19 cellular contexts compared by ENCODE assay signal in the genomic region with DNA sequence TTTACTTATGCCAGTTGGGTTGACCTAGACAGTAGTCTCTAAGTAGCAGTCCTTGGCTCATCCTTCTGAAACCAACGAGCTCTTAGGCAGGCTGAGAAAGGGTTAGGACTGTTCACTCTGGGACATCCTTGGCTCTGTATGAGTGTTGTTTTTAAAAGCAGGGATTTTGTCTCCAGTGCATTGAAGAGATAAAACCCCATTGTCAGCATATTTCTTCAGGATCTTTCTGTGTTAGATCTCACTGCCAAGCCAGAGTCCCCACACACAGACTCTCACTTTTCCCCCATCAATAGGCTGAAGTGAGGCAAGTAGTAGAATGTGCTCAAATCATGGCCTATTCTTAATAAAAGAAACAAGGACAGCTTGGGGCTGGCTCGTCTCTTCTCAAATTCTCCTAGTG.
A peak's percentile ranks its signal among the peaks of the same experiment; 100 is the strongest.
DNase-seq lines count a peak whose midpoint lies in the region; ATAC-seq, FAIRE-seq and TF ChIP-seq lines count a peak whose summit lies in the region.
"Had no signal": no experiment of that assay in that cellular context is flagged by ENCODE, and none has a peak within 500 bp of the region (broad histone marks: within the 10 kb centered on the region; RNA-seq: fewer than 3 reads in every experiment).

No MANE protein-coding gene starts in this region.

- H3K4me3 ChIP-seq in adipocyte (ENCODE audit: low read length) (no peak overlapping the region), HepG2 (replicated peaks in 1 of 3; ENCODE audit: insufficient read depth in 1 of 3, low read depth in 2 of 3, low read length in 3 of 3) (no peak overlapping the region), smooth muscle cell (no peak overlapping the region), HAP-1 (no peak overlapping the region)
- H3K4me3 ChIP-seq: GM12878, MG63, SK-N-MC had no signal

- H3K27me3 ChIP-seq in adipocyte (replicated peaks; ENCODE audit: control insufficient read depth, insufficient read depth, low read length) (no peaks in the 10 kb centered on the region), HepG2 (ENCODE audit: control insufficient read depth in 1 of 2, insufficient read depth in 2 of 2, low read length in 2 of 2) (no peaks in the 10 kb centered on the region), smooth muscle cell (ENCODE audit: low read depth) (no peaks in the 10 kb centered on the region), HAP-1 (ENCODE audit: low read depth) (peaks cover 42% of the 10 kb centered on the region)
- H3K27me3 ChIP-seq: MG63 had no signal

- H3K9me3 ChIP-seq in adipocyte (ENCODE audit: control insufficient read depth, low read length) (no peaks in the 10 kb centered on the region), HepG2 (ENCODE audit: low read length) (no peaks in the 10 kb centered on the region), smooth muscle cell (replicated peaks; ENCODE audit: low read depth) (no peaks in the 10 kb centered on the region), HAP-1 (no peaks in the 10 kb centered on the region)
- H3K9me3 ChIP-seq: MG63 had no signal

- CTCF ChIA-PET in HepG2 (lab: Yijun Ruan, JAX; ENCODE audit: low intra/inter-chr PET ratio, low total read pairs) = no interaction called here

- peaks cover 4% of the 10 kb centered on the region for H3K36me3 Mint-ChIP-seq in T-helper 1 cell treated with Interleukin-12 subunit alpha and Interleukin-12 subunit beta and Interleukin-4 antibody, amounts not matched to agents 30 μg/mL and 1 μg/mL, for 36 hours (ENCODE audit: low read depth)
- H3K36me3 Mint-ChIP-seq: CD4-positive, CD25-positive, alpha-beta regulatory T cell had no signal

- 92% methylated on average over 2 of the region's 2 CpGs for WGBS in HepG2 (ENCODE audit: low lambda C conversion rate)
- 77% methylated on average over 2 of the region's 2 CpGs for WGBS in smooth muscle cell (ENCODE audit: low lambda C conversion rate)

- peaks cover 42% of the 10 kb centered on the region for H3F3A ChIP-seq in smooth muscle cell (ENCODE audit: low read depth)

- H3K79me2 ChIP-seq in HepG2 (ENCODE audit: insufficient read depth, low read length) (no peaks in the 10 kb centered on the region), smooth muscle cell (ENCODE audit: low read depth) (no peaks in the 10 kb centered on the region)

- no peak overlapping the region for H3K27ac ChIP-seq in HepG2 (ENCODE audit: extremely low read length, insufficient read depth, low read length)
- H3K27ac ChIP-seq in smooth muscle cell (ENCODE audit: low read depth) = peak overlapping the region; percentile 99
- H3K27ac ChIP-seq: KMS-11, SK-N-MC had no signal

- TF ChIP-seq EP300 in HepG2 (IDR thresholded peaks at IDR 0.05; ENCODE audit: low read depth in 2 of 2, low read length in 2 of 2) (no peak), HepG2 (CRISPR knock-in tag; IDR thresholded peaks at IDR 0.05; ENCODE audit: borderline replicate concordance) (no peak)

- no peaks in the 10 kb centered on the region for H3K9me3 Mint-ChIP-seq in T-helper 1 cell treated with Interleukin-12 subunit alpha and Interleukin-12 subunit beta and Interleukin-4 antibody, amounts not matched to agents 30 μg/mL and 1 μg/mL, for 36 hours
- H3K9me3 Mint-ChIP-seq: CD4-positive, CD25-positive, alpha-beta regulatory T cell had no signal

- in situ Hi-C loops in HepG2 (cut with HindIII; ENCODE audit: extremely low pct_ligation_motif_present, low pct_unique_long_range_greater_than_20kb) = no loop called here
- in situ Hi-C loops in HAP-1 (cut with MboI; ENCODE audit: low sequenced_read_pairs) = no loop called here

- H2AFZ ChIP-seq in HepG2 (ENCODE audit: low read length) = no peak overlapping the region
- H2AFZ ChIP-seq in smooth muscle cell (ENCODE audit: low read depth) = no peak overlapping the region

- no peak overlapping the region for H3K4me3 Mint-ChIP-seq in T-helper 1 cell treated with Interleukin-12 subunit alpha and Interleukin-12 subunit beta and Interleukin-4 antibody, amounts not matched to agents 30 μg/mL and 1 μg/mL, for 36 hours
- H3K4me3 Mint-ChIP-seq: CD4-positive, CD25-positive, alpha-beta regulatory T cell had no signal

- no TSS peak for BruUV-seq in HepG2 (replicated peaks; lab: Mats Ljungman, UMichigan)

- no peak for DNase-seq in T-helper 1 cell
- no peak for DNase-seq in adipocyte (ENCODE audit: low read depth)
- DNase-seq in HepG2 (ENCODE audit: low spot score) = no peak
- DNase-seq in smooth muscle cell (lab: John Stamatoyannopoulos, UW; ENCODE audit: unreplicated experiment) = no peak
- DNase-seq in HUDEP-2 (lab: John Stamatoyannopoulos, UW; ENCODE audit: unreplicated experiment in 76 of 76) = no peak
- no peak for DNase-seq in HAP-1 (ENCODE audit: low spot score in 2 of 2)
- DNase-seq in DMS153 treated with DMSO at 0.1 percent for 48 hours (lab: John Stamatoyannopoulos, UW; ENCODE audit: unreplicated experiment) = no peak
- DNase-seq: 8988T; CD4-positive, CD25-positive, alpha-beta regulatory T cell; MG63; NCI-H1092 treated with DMSO at 0.1 percent for 48 hours; NCI-H1694; NCI-H748 treated with DMSO at 0.1 percent for 48 hours had no signal

- no peaks in the 10 kb centered on the region for H4K20me1 ChIP-seq in HepG2 (ENCODE audit: insufficient read depth, low read length)
- H4K20me1 ChIP-seq in smooth muscle cell (ENCODE audit: low read depth) = no peaks in the 10 kb centered on the region

- H3K4me1 ChIP-seq in adipocyte (ENCODE audit: control insufficient read depth, insufficient read depth, low read length) (peaks cover 83% of the 10 kb centered on the region), HepG2 (ENCODE audit: insufficient read depth, low read length) (peaks cover 61% of the 10 kb centered on the region), smooth muscle cell (ENCODE audit: low read depth) (peaks cover 52% of the 10 kb centered on the region), HAP-1 (no peaks in the 10 kb centered on the region)

- peaks cover 51% of the 10 kb centered on the region for H3K4me1 Mint-ChIP-seq in T-helper 1 cell treated with Interleukin-12 subunit alpha and Interleukin-12 subunit beta and Interleukin-4 antibody, amounts not matched to agents 30 μg/mL and 1 μg/mL, for 36 hours (ENCODE audit: low read depth)

- intact Hi-C loops in HepG2 (cut with micrococcal nuclease; ENCODE audit: unreplicated experiment) = no loop called here

- no peaks in the 10 kb centered on the region for H3K27me3 Mint-ChIP-seq in T-helper 1 cell treated with Interleukin-12 subunit alpha and Interleukin-12 subunit beta and Interleukin-4 antibody, amounts not matched to agents 30 μg/mL and 1 μg/mL, for 36 hours (ENCODE audit: low read depth)

- TF ChIP-seq POLR2A in HepG2 (IDR thresholded peaks at IDR 0.05; ENCODE audit: insufficient read depth in 1 of 2, low read depth in 2 of 2, low read length in 2 of 2) = no peak

- no peak for TF ChIP-seq RAD21 in HepG2 (CRISPR knock-in tag; IDR thresholded peaks at IDR 0.05)

- peak overlapping the region; percentile 7 for H3K9ac ChIP-seq in adipocyte (ENCODE audit: low read length)
- no peak overlapping the region for H3K9ac ChIP-seq in HepG2 (ENCODE audit: insufficient read depth, low read depth, low read length)
- H3K9ac ChIP-seq in smooth muscle cell (ENCODE audit: low read depth) = no peak overlapping the region
- H3K9ac ChIP-seq: KMS-11 had no signal

- ATAC-seq in HepG2 = no peak
- ATAC-seq: GM12878, Right ventricle myocardium inferior had no signal

- FAIRE-seq in HepG2 (lab: Jason Lieb, UNC) = no peak
- FAIRE-seq: GM12878, GM18507 had no signal

- TF ChIP-seq CTCF in HepG2 (CRISPR knock-in tag; IDR thresholded peaks at IDR 0.05) = no peak
- TF ChIP-seq CTCF in smooth muscle cell (IDR thresholded peaks at IDR 0.05; ENCODE audit: borderline replicate concordance, insufficient read depth, poor library complexity, severe bottlenecking) = no peak

- H3K27ac Mint-ChIP-seq in T-helper 1 cell treated with Interleukin-12 subunit alpha and Interleukin-12 subunit beta and Interleukin-4 antibody, amounts not matched to agents 30 μg/mL and 1 μg/mL, for 36 hours = peak overlapping the region; percentile 4

- H3K4me2 ChIP-seq in HepG2 (ENCODE audit: low read depth, low read length) (no peak overlapping the region), smooth muscle cell (no peak overlapping the region)
- H3K4me2 ChIP-seq: KMS-11 had no signal

- no peaks in the 10 kb centered on the region for H3K36me3 ChIP-seq in adipocyte (ENCODE audit: control insufficient read depth, insufficient read depth, low read length, severe bottlenecking)
- H3K36me3 ChIP-seq in HepG2 (replicated peaks in 1 of 2; ENCODE audit: control insufficient read depth in 1 of 2, insufficient read depth in 2 of 2, low read length in 2 of 2) = no peaks in the 10 kb centered on the region
- H3K36me3 ChIP-seq in smooth muscle cell (ENCODE audit: low read depth) = no peaks in the 10 kb centered on the region
- H3K36me3 ChIP-seq in HAP-1 (replicated peaks) = no peaks in the 10 kb centered on the region
- H3K36me3 ChIP-seq: MG63 had no signal

- POLR2A ChIA-PET in HepG2 (lab: Yijun Ruan, JAX) = interaction anchor here (0.8 to 3.2 kb wide), 3 partner anchors 10 to 18 kb away, joined by 3 to 17 read pairs (median 5); no protein-coding TSS in a partner anchor

TF ChIP-seq in HepG2, 621 proteins besides CTCF, POLR2A, EP300 and RAD21:
- TF ChIP-seq MAFF (IDR thresholded peaks at IDR 0.05; ENCODE audit: low read depth, low read length) (peak; percentile 89), ZNF510 (CRISPR knock-in tag; IDR thresholded peaks at IDR 0.05; ENCODE audit: low read depth) (no peak), ZNF7 (CRISPR knock-in tag; IDR thresholded peaks at IDR 0.05) (no peak), MAFK (conservative IDR thresholded peaks at IDR 0.05 in 1 of 2, IDR thresholded peaks at IDR 0.05 in 1 of 2; ENCODE audit: low read length in 2 of 2) (peak; percentile 90 to 94), ZNF816 (CRISPR knock-in tag; IDR thresholded peaks at IDR 0.05; ENCODE audit: borderline replicate concordance) (no peak)
